In genomic region chr14:23006544-23007419, GRCh38 we compare ENCODE assay signal across 7 cellular contexts. TPM values are rescaled to one million over a fixed set of nuclear protein-coding genes. Genes with fewer than 3 reads are reported as not detected.
DNase-seq lines count a peak whose midpoint lies in the region; ATAC-seq, FAIRE-seq and TF ChIP-seq lines count a peak whose summit lies in the region.

No MANE protein-coding gene starts in this region.

- no peak for TF ChIP-seq CTCF in astrocyte (IDR thresholded peaks at IDR 0.05; ENCODE audit: insufficient read depth, low read depth, low read length)

- ATAC-seq in GM18498 (IDR thresholded peaks at IDR 0.05; ENCODE audit: unreplicated experiment) (peak; percentile 95), HG02938 (IDR thresholded peaks at IDR 0.05; ENCODE audit: unreplicated experiment) (peak; percentile 97)

- peak overlapping the region; percentile 94 for H3K4me2 ChIP-seq in astrocyte (ENCODE audit: low read length)

- H4K20me1 ChIP-seq in astrocyte (ENCODE audit: insufficient read depth, low read length): no peaks in the 10 kb centered on the region

- no peaks in the 10 kb centered on the region for H3K27me3 Mint-ChIP-seq in T-helper 2 cell treated with Interferon-gamma antibody and Interleukin-4, amounts not matched to agents 5 μg/mL and 100 μg/mL, for 36 hours (ENCODE audit: low read depth)
- H3K27me3 Mint-ChIP-seq in astrocyte (ENCODE audit: low read depth, unreplicated experiment): no peaks in the 10 kb centered on the region

- H3K9me3 Mint-ChIP-seq in T-helper 2 cell treated with Interferon-gamma antibody and Interleukin-4, amounts not matched to agents 5 μg/mL and 100 μg/mL, for 36 hours: no peaks in the 10 kb centered on the region
- H3K9me3 Mint-ChIP-seq in astrocyte (ENCODE audit: unreplicated experiment): no peaks in the 10 kb centered on the region

- peaks cover 22% of the 10 kb centered on the region for H3K4me1 ChIP-seq in astrocyte (ENCODE audit: insufficient read depth, low read length)

- H3K4me1 Mint-ChIP-seq in T-helper 2 cell treated with Interferon-gamma antibody and Interleukin-4, amounts not matched to agents 5 μg/mL and 100 μg/mL, for 36 hours (ENCODE audit: low read depth): peaks cover 43% of the 10 kb centered on the region
- H3K4me1 Mint-ChIP-seq in astrocyte (ENCODE audit: low read depth, unreplicated experiment): peaks cover 8% of the 10 kb centered on the region

- no peaks in the 10 kb centered on the region for H3K36me3 Mint-ChIP-seq in T-helper 2 cell treated with Interferon-gamma antibody and Interleukin-4, amounts not matched to agents 5 μg/mL and 100 μg/mL, for 36 hours (ENCODE audit: low read depth)
- no peaks in the 10 kb centered on the region for H3K36me3 Mint-ChIP-seq in astrocyte (ENCODE audit: low read depth, unreplicated experiment)

- no peak for FAIRE-seq in astrocyte (lab: Jason Lieb, UNC)

- H2AFZ ChIP-seq in astrocyte (ENCODE audit: low read depth, low read length): peak overlapping the region; percentile 98

- H3K9ac ChIP-seq in astrocyte (ENCODE audit: low read length): peak overlapping the region; percentile 94

- H3K27me3 ChIP-seq in astrocyte (ENCODE audit: insufficient read depth, low read length): no peaks in the 10 kb centered on the region

- no peaks in the 10 kb centered on the region for H3K36me3 ChIP-seq in astrocyte (ENCODE audit: insufficient read depth, low read length)

- H3K27ac Mint-ChIP-seq in T-helper 2 cell treated with Interferon-gamma antibody and Interleukin-4, amounts not matched to agents 5 μg/mL and 100 μg/mL, for 36 hours: peak overlapping the region; percentile 96
- peak overlapping the region; percentile 99 for H3K27ac Mint-ChIP-seq in astrocyte (ENCODE audit: unreplicated experiment)

- no peaks in the 10 kb centered on the region for H3K79me2 ChIP-seq in astrocyte (ENCODE audit: insufficient read depth, low read length)

- no peaks in the 10 kb centered on the region for H3K9me3 ChIP-seq in astrocyte (ENCODE audit: insufficient read depth, low read depth, low read length)

- DNase-seq in NCI-H187 (lab: John Stamatoyannopoulos, UW): peak; percentile 96
- DNase-seq in T-helper 2 cell treated with Interferon-gamma antibody and Interleukin-4, amounts not matched to agents 5 μg/mL and 100 μg/mL, for 36 hours (ENCODE audit: low spot score): peak; percentile 98
- DNase-seq in astrocyte (ENCODE audit: low read depth): peak; percentile 92
- peak; percentile 99 for DNase-seq in hepatic stellate cell (ENCODE audit: low spot score)
- DNase-seq in renal cortical epithelial cell (ENCODE audit: low read depth): peak; percentile 95

- H3K4me3 ChIP-seq in astrocyte (ENCODE audit: insufficient read depth, low read depth, low read length): peak overlapping the region; percentile 79

- peak overlapping the region; percentile 94 for H3K4me3 Mint-ChIP-seq in T-helper 2 cell treated with Interferon-gamma antibody and Interleukin-4, amounts not matched to agents 5 μg/mL and 100 μg/mL, for 36 hours
- H3K4me3 Mint-ChIP-seq in astrocyte (ENCODE audit: unreplicated experiment): peak overlapping the region; percentile 92

- peak overlapping the region; percentile 94 for H3K27ac ChIP-seq in astrocyte (ENCODE audit: low read depth, low read length)

RNA-seq across cellular contexts. Expression of gene C14orf93, which starts 3.2 kb away (rescaled TPM):
- total RNA-seq in astrocyte (3.6 and 3.8 TPM in 2 replicates), renal cortical epithelial cell (6.3 and 16.2 TPM in 2 replicates)

RNA-seq across cellular contexts. Expression of gene AJUBA, which starts 24.4 kb away (rescaled TPM):
- total RNA-seq in astrocyte: 117 and 146 TPM in 2 replicates
- 161 and 189 TPM in 2 replicates for total RNA-seq in renal cortical epithelial cell

RNA-seq across cellular contexts. Expression of gene PSMB5, which starts 27.9 kb away (rescaled TPM):
- total RNA-seq in astrocyte: 232 and 239 TPM in 2 replicates
- total RNA-seq in renal cortical epithelial cell: 167 and 251 TPM in 2 replicates

RNA-seq across cellular contexts. Expression of gene PSMB11, which starts 35.2 kb away (rescaled TPM):
- total RNA-seq in astrocyte (not detected in 2 replicates), renal cortical epithelial cell (not detected in 2 replicates)

RNA-seq across cellular contexts. Expression of gene HAUS4, which starts 49.9 kb away (rescaled TPM):
- total RNA-seq in astrocyte (6.6 and 10.4 TPM in 2 replicates), renal cortical epithelial cell (17.2 and 36.8 TPM in 2 replicates)

Comparison
In these comparisons a context has a peak if more than half of its experiments do, and no peak if none do; other contexts are left out.
1. Peak in every context shown above with its lines: DNase-seq, ATAC-seq, H3K4me3 ChIP-seq and H3K27ac ChIP-seq.